ENCODE assay signal across 11 cellular contexts in the genomic region with DNA sequence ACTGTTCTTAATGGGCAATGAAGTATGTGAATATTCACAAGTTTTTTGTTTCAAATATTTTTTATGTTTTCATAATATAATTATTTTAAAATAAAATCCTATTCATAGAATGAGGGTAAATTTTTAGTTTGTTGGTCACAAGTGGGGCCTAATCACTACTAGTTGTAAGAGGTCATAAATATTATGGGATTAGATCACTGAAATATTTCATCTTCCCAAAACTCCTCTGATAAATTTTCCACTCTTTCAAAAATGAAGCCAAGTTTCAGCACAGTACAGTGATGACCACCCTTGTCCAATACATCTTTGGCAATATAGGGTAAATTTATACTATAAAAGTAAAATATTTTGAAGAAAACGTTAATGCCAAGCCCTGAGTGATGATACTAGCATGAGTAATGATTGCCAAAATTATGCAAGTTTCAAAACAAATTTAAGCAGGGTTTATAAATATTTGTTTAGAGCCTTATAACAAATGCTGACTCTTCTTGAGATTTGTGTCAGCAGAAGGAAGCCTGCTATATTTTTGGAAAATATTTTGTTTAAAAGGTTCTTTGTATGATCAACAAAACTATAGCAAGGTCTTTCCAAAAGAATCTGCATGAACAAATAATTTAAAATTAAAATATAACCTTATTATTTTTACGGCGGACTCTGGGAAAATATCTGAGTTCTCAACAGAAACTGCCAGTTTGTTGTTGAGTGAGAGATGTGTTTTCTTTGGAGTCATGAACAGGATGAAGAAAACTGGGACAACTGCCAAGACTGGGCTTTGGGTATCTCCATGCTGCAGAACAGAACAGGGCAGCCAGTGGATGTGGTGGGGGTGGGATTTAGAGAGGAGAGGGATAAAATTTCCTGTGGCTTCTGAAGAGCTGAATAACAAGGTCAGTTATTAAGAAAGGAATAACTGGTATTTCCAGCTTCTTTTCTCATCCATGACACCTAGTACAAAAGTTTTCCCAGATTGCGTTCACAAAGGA. TPM values are rescaled to one million over a fixed set of nuclear protein-coding genes. Genes with fewer than 3 reads are reported as not detected.
DNase-seq lines count a peak whose midpoint lies in the region; ATAC-seq, FAIRE-seq and TF ChIP-seq lines count a peak whose summit lies in the region.
"Had no signal": no experiment of that assay in that cellular context is flagged by ENCODE, and none has a peak within 500 bp of the region (broad histone marks: within the 10 kb centered on the region; RNA-seq: fewer than 3 reads in every experiment).

No MANE protein-coding gene starts in this region.

- H3K9me3 Mint-ChIP-seq in osteocyte (ENCODE audit: unreplicated experiment): no peaks in the 10 kb centered on the region
- H3K9me3 Mint-ChIP-seq: central memory CD8-positive, alpha-beta T cell had no signal

- ATAC-seq in HG03108 (IDR thresholded peaks at IDR 0.05; ENCODE audit: unreplicated experiment) (no peak), HG03354 (IDR thresholded peaks at IDR 0.05; ENCODE audit: poor library complexity, severe bottlenecking, unreplicated experiment) (no peak)

- peaks cover 42% of the 10 kb centered on the region for H3K4me1 Mint-ChIP-seq in osteocyte (ENCODE audit: unreplicated experiment)
- H3K4me1 Mint-ChIP-seq: central memory CD8-positive, alpha-beta T cell had no signal

- peak overlapping the region; percentile 33 for H3K4me3 Mint-ChIP-seq in osteocyte (ENCODE audit: unreplicated experiment)
- H3K4me3 Mint-ChIP-seq: central memory CD8-positive, alpha-beta T cell had no signal

- no peaks in the 10 kb centered on the region for H3K27me3 Mint-ChIP-seq in osteocyte (ENCODE audit: unreplicated experiment)

- peak overlapping the region; percentile 84 for H3K27ac Mint-ChIP-seq in osteocyte (ENCODE audit: unreplicated experiment)

- FAIRE-seq in G401.6 (lab: Jason Lieb, UNC): peak; percentile 13

- DNase-seq in NCI-H510A (lab: John Stamatoyannopoulos, UW) (peak; percentile 44), fibroblast of gingiva (ENCODE audit: low read depth) (peak; percentile 67), osteocyte (ENCODE audit: extremely low spot score, unreplicated experiment) (peak; percentile 90), OCI-M2 (lab: John Stamatoyannopoulos, UW; ENCODE audit: unreplicated experiment) (no peak)
- no peak for DNase-seq in activated naive CD4-positive, alpha-beta T cell treated with anti-CD3 and anti-CD28 coated beads, Interleukin-2, amount 50 U/mL, for 16 hours
- DNase-seq: activated CD4-positive, alpha-beta T cell treated with anti-CD3 and anti-CD28 coated beads, Interleukin-2, amount 50 U/mL, for 48 hours; upper lobe of left lung had no signal

- H3K36me3 Mint-ChIP-seq in osteocyte (ENCODE audit: unreplicated experiment): no peaks in the 10 kb centered on the region

- no peak for TF ChIP-seq CTCF in osteocyte (IDR thresholded peaks at IDR 0.05)

RNA-seq across cellular contexts. Expression of gene TM4SF1, which starts 17.9 kb away (rescaled TPM):
- 120 and 122 TPM in 2 replicates for total RNA-seq in osteocyte

Comparison
In these comparisons a context has a peak if more than half of its experiments do, and no peak if none do; other contexts are left out.
1. DNase-seq: peak in NCI-H510A (single experiment), fibroblast of gingiva (single experiment) and osteocyte (single experiment); none in activated naive CD4-positive, alpha-beta T cell treated with anti-CD3 and anti-CD28 coated beads, Interleukin-2, amount 50 U/mL, for 16 hours (single experiment) and OCI-M2 (single experiment).